Comparison of ENCODE assay signal across 17 cellular contexts in genomic region chr1:174051956-174052355, GRCh38. TPM values are rescaled to one million over a fixed set of nuclear protein-coding genes. Genes with fewer than 3 reads are reported as not detected.
DNase-seq lines count a peak whose midpoint lies in the region; ATAC-seq and TF ChIP-seq lines count a peak whose summit lies in the region.
"Had no signal": no experiment of that assay in that cellular context is flagged by ENCODE, and none has a peak within 500 bp of the region (broad histone marks: within the 10 kb centered on the region; RNA-seq: fewer than 3 reads in every experiment).

No MANE protein-coding gene starts in this region.

- POLR2A ChIA-PET in PC-9 (lab: Charles Lee; ENCODE audit: unreplicated experiment): interaction anchor here (0.6 kb wide), 1 partner anchor 1183 kb away, joined by 6 read pairs; no protein-coding TSS in a partner anchor

- no peak for TF ChIP-seq CTCF in upper lobe of right lung (IDR thresholded peaks at IDR 0.05)
- no peak for TF ChIP-seq CTCF in PC-9 (conservative IDR thresholded peaks at IDR 0.05)

- no peak overlapping the region for H3K4me3 ChIP-seq in GM23248
- H3K4me3 ChIP-seq in upper lobe of right lung: no peak overlapping the region
- H3K4me3 ChIP-seq in PC-9: no peak overlapping the region
- H3K4me3 ChIP-seq: BLaER1 treated with 17β-estradiol and CSF1 and Interleukin-3, amounts not matched to agents 10 nM and 100 nM; colonic mucosa; upper lobe of left lung had no signal

- H3K27me3 ChIP-seq in GM23248 (replicated peaks; ENCODE audit: insufficient read depth): no peaks in the 10 kb centered on the region
- H3K27me3 ChIP-seq in upper lobe of right lung: no peaks in the 10 kb centered on the region
- H3K27me3 ChIP-seq in PC-9 (ENCODE audit: insufficient read depth, low read depth): no peaks in the 10 kb centered on the region
- H3K27me3 ChIP-seq: BLaER1 treated with 17β-estradiol and CSF1 and Interleukin-3, amounts not matched to agents 10 nM and 100 nM; colonic mucosa; upper lobe of left lung had no signal

- no peak overlapping the region; the same call in 1 of the 2 replicates for H3K27ac ChIP-seq in GM23248
- no peak overlapping the region for H3K27ac ChIP-seq in upper lobe of right lung
- no peak overlapping the region for H3K27ac ChIP-seq in PC-9
- H3K27ac ChIP-seq: BLaER1 treated with 17β-estradiol and CSF1 and Interleukin-3, amounts not matched to agents 10 nM and 100 nM; colonic mucosa; upper lobe of left lung had no signal

- H2AFZ ChIP-seq in GM23248 (peak overlapping the region; percentile 34), PC-9 (no peak overlapping the region)

- BruUV-seq in PC-9 (replicated peaks; lab: Mats Ljungman, UMichigan): no TSS peak

- H3K79me2 ChIP-seq in GM23248 (ENCODE audit: insufficient read depth) (no peaks in the 10 kb centered on the region), PC-9 (ENCODE audit: low read depth) (no peaks in the 10 kb centered on the region)

- H3K4me2 ChIP-seq in GM23248 (ENCODE audit: unreplicated experiment) (no peak overlapping the region), PC-9 (no peak overlapping the region)
- H3K4me2 ChIP-seq: BLaER1 treated with 17β-estradiol and CSF1 and Interleukin-3, amounts not matched to agents 10 nM and 100 nM had no signal

- H3F3A ChIP-seq in GM23248 (ENCODE audit: insufficient read depth): no peaks in the 10 kb centered on the region
- no peaks in the 10 kb centered on the region for H3F3A ChIP-seq in PC-9 (ENCODE audit: insufficient read depth, low read depth)

- H3K36me3 ChIP-seq in GM23248 (ENCODE audit: low read depth): no peaks in the 10 kb centered on the region
- no peaks in the 10 kb centered on the region for H3K36me3 ChIP-seq in upper lobe of right lung
- no peaks in the 10 kb centered on the region for H3K36me3 ChIP-seq in PC-9 (ENCODE audit: low read depth)
- H3K36me3 ChIP-seq: BLaER1 treated with 17β-estradiol and CSF1 and Interleukin-3, amounts not matched to agents 10 nM and 100 nM; colonic mucosa; upper lobe of left lung had no signal

- H3K4me1 ChIP-seq in GM23248 (ENCODE audit: insufficient read depth) (peaks cover 5% of the 10 kb centered on the region; the same call in 1 of the 2 replicates), upper lobe of right lung (no peaks in the 10 kb centered on the region), PC-9 (replicated peaks; ENCODE audit: insufficient read depth) (no peaks in the 10 kb centered on the region)
- H3K4me1 ChIP-seq: BLaER1 treated with 17β-estradiol and CSF1 and Interleukin-3, amounts not matched to agents 10 nM and 100 nM; colonic mucosa; upper lobe of left lung had no signal

- no peaks in the 10 kb centered on the region for H4K20me1 ChIP-seq in GM23248 (ENCODE audit: insufficient read depth)
- H4K20me1 ChIP-seq in PC-9 (ENCODE audit: insufficient read depth): no peaks in the 10 kb centered on the region
- H4K20me1 ChIP-seq: BLaER1 treated with 17β-estradiol and CSF1 and Interleukin-3, amounts not matched to agents 10 nM and 100 nM had no signal

- H3K9ac ChIP-seq in GM23248: no peak overlapping the region
- H3K9ac ChIP-seq: BLaER1 treated with 17β-estradiol and CSF1 and Interleukin-3, amounts not matched to agents 10 nM and 100 nM had no signal

- CTCF ChIA-PET in PC-9 (lab: Charles Lee): no interaction called here

- in situ Hi-C loops in GM23248 (cut with MboI): no loop called here

- DNase-seq in GM23248 (peak; percentile 73), astrocyte of the hippocampus (ENCODE audit: low read depth, low spot score) (peak; percentile 67), left cardiac atrium (peak; percentile 52), putamen (ENCODE audit: low spot score) (peak; percentile 92), cortex of kidney (lab: John Stamatoyannopoulos, UW) (no peak), upper lobe of right lung (no peak), PC-9 (no peak)
- DNase-seq: activated B cell treated with CpG ODN at 0.5 μM for 24 hours; colonic mucosa; NCI-H1048; NCI-H226; stimulated activated CD4-positive, alpha-beta T cell treated with anti-CD3 and anti-CD28 coated beads, Interleukin-2, amount 100 ng/mL, for 24 hours; upper lobe of left lung had no signal

- ATAC-seq in left cardiac atrium (peak in 1 of 2 donors; percentile 81), GM18870 (IDR thresholded peaks at IDR 0.05; ENCODE audit: unreplicated experiment) (no peak), upper lobe of right lung (no peak)
- ATAC-seq: activated naive CD4-positive, alpha-beta T cell treated with anti-CD3 and anti-CD28 coated beads, Interleukin-2, amount 50 U/mL, for 72 hours; esophagus mucosa had no signal

- 12 to 21% methylated on average over 6 of the region's 6 CpGs for WGBS in GM23248 (ENCODE audit: low coverage in 1 of 2, low lambda C conversion rate in 2 of 2, missing lambda C conversion rate in 2 of 2), 2 experiments

- H3K9me2 ChIP-seq in GM23248 (ENCODE audit: insufficient read depth) (no peaks in the 10 kb centered on the region), PC-9 (ENCODE audit: insufficient read depth) (no peaks in the 10 kb centered on the region)

- H3K9me3 ChIP-seq in GM23248 (ENCODE audit: low read depth) (no peaks in the 10 kb centered on the region), upper lobe of right lung (no peaks in the 10 kb centered on the region), PC-9 (ENCODE audit: insufficient read depth, low read depth) (no peaks in the 10 kb centered on the region)
- H3K9me3 ChIP-seq: colonic mucosa, upper lobe of left lung had no signal

- intact Hi-C loops in left cardiac atrium (cut with DNase I) (no loop called here), upper lobe of right lung (cut with DNase I) (no loop called here), PC-9 (cut with micrococcal nuclease; ENCODE audit: unreplicated experiment) (no loop called here)

RNA-seq across cellular contexts. Expression of gene RC3H1, which starts 29.8 kb away (rescaled TPM):
- 18.9 and 22.4 TPM in 2 replicates for total RNA-seq in GM23248 (2014; rRNA removed; shearing (Covaris generic))
- 5.9 and 6.0 TPM in 2 replicates for polyA plus RNA-seq in GM23248 (2016; fragmentation: Nextera tagmentation; extraction: Ambion mirVana)
- total RNA-seq in left cardiac atrium: 10 to 100 TPM; 21.1 to 21.9 TPM
- total RNA-seq in upper lobe of right lung: 36.5 TPM
- 25.2 and 29.5 TPM in 2 replicates for total RNA-seq in PC-9 (2021)

Comparison
In these comparisons a context has a peak if more than half of its experiments do, and no peak if none do; other contexts are left out.
1. DNase-seq: peak in GM23248 (single experiment), astrocyte of the hippocampus (single experiment), left cardiac atrium (single experiment) and putamen (single experiment); none in cortex of kidney (single experiment), upper lobe of right lung (single experiment) and PC-9 (0 of 2).